Comparison of ENCODE assay signal across 1 cellular context in genomic region chr6:26152226-26153101, GRCh38.
TF ChIP-seq lines count a peak whose summit lies in the region.

No MANE protein-coding gene starts in this region.

TF ChIP-seq in HCT116, 20 proteins besides CTCF, POLR2A, EP300 and RAD21 (continued from another document):
- no peak for TF ChIP-seq ZBTB33 (IDR thresholded peaks at IDR 0.05; ENCODE audit: extremely low read depth, insufficient replicate concordance, low read length)
- no peak for TF ChIP-seq CBX3 (IDR thresholded peaks at IDR 0.05; ENCODE audit: low read depth)
- no peak for TF ChIP-seq POLR2AphosphoS5 (IDR thresholded peaks at IDR 0.05; ENCODE audit: low read depth, low read length)
- no peak for TF ChIP-seq CEBPB (IDR thresholded peaks at IDR 0.05; ENCODE audit: low read depth)
- TF ChIP-seq EZH2 (IDR thresholded peaks at IDR 0.05): no peak
